2 cellular contexts compared by ENCODE assay signal in genomic region chr5:103433216-103433615, GRCh38.
TF ChIP-seq lines count a peak whose summit lies in the region.

No MANE protein-coding gene starts in this region.

TF ChIP-seq in SK-N-SH treated with all-trans-retinoic acid at 6 μM for 48 hours, 23 proteins besides CTCF, POLR2A, EP300 and RAD21 (continued from another document):
- TF ChIP-seq BACH2 (CRISPR knock-in tag; IDR thresholded peaks at IDR 0.05; ENCODE audit: borderline replicate concordance) (no peak), CSRNP3 (CRISPR knock-in tag; IDR thresholded peaks at IDR 0.05) (no peak), ARNTL (CRISPR knock-in tag; IDR thresholded peaks at IDR 0.05; ENCODE audit: borderline replicate concordance, low read depth) (no peak), PPARA (CRISPR knock-in tag; IDR thresholded peaks at IDR 0.05; ENCODE audit: borderline replicate concordance) (no peak), ZFP3 (CRISPR knock-in tag; IDR thresholded peaks at IDR 0.05) (no peak), SNAI2 (CRISPR knock-in tag; IDR thresholded peaks at IDR 0.05) (no peak), ZNF565 (CRISPR knock-in tag; conservative IDR thresholded peaks at IDR 0.05; ENCODE audit: low read depth) (no peak), ZFP30 (CRISPR knock-in tag; IDR thresholded peaks at IDR 0.05) (no peak), PATZ1 (CRISPR knock-in tag; IDR thresholded peaks at IDR 0.05; ENCODE audit: borderline replicate concordance) (no peak)
TF ChIP-seq in SK-N-SH treated with all-trans-retinoic acid at 6 μM for 48 hours: peak in this region for 0.

TF ChIP-seq in GM23338, 12 proteins besides CTCF, POLR2A, EP300 and RAD21 (continued from another document):
- TF ChIP-seq, protein P1, sequence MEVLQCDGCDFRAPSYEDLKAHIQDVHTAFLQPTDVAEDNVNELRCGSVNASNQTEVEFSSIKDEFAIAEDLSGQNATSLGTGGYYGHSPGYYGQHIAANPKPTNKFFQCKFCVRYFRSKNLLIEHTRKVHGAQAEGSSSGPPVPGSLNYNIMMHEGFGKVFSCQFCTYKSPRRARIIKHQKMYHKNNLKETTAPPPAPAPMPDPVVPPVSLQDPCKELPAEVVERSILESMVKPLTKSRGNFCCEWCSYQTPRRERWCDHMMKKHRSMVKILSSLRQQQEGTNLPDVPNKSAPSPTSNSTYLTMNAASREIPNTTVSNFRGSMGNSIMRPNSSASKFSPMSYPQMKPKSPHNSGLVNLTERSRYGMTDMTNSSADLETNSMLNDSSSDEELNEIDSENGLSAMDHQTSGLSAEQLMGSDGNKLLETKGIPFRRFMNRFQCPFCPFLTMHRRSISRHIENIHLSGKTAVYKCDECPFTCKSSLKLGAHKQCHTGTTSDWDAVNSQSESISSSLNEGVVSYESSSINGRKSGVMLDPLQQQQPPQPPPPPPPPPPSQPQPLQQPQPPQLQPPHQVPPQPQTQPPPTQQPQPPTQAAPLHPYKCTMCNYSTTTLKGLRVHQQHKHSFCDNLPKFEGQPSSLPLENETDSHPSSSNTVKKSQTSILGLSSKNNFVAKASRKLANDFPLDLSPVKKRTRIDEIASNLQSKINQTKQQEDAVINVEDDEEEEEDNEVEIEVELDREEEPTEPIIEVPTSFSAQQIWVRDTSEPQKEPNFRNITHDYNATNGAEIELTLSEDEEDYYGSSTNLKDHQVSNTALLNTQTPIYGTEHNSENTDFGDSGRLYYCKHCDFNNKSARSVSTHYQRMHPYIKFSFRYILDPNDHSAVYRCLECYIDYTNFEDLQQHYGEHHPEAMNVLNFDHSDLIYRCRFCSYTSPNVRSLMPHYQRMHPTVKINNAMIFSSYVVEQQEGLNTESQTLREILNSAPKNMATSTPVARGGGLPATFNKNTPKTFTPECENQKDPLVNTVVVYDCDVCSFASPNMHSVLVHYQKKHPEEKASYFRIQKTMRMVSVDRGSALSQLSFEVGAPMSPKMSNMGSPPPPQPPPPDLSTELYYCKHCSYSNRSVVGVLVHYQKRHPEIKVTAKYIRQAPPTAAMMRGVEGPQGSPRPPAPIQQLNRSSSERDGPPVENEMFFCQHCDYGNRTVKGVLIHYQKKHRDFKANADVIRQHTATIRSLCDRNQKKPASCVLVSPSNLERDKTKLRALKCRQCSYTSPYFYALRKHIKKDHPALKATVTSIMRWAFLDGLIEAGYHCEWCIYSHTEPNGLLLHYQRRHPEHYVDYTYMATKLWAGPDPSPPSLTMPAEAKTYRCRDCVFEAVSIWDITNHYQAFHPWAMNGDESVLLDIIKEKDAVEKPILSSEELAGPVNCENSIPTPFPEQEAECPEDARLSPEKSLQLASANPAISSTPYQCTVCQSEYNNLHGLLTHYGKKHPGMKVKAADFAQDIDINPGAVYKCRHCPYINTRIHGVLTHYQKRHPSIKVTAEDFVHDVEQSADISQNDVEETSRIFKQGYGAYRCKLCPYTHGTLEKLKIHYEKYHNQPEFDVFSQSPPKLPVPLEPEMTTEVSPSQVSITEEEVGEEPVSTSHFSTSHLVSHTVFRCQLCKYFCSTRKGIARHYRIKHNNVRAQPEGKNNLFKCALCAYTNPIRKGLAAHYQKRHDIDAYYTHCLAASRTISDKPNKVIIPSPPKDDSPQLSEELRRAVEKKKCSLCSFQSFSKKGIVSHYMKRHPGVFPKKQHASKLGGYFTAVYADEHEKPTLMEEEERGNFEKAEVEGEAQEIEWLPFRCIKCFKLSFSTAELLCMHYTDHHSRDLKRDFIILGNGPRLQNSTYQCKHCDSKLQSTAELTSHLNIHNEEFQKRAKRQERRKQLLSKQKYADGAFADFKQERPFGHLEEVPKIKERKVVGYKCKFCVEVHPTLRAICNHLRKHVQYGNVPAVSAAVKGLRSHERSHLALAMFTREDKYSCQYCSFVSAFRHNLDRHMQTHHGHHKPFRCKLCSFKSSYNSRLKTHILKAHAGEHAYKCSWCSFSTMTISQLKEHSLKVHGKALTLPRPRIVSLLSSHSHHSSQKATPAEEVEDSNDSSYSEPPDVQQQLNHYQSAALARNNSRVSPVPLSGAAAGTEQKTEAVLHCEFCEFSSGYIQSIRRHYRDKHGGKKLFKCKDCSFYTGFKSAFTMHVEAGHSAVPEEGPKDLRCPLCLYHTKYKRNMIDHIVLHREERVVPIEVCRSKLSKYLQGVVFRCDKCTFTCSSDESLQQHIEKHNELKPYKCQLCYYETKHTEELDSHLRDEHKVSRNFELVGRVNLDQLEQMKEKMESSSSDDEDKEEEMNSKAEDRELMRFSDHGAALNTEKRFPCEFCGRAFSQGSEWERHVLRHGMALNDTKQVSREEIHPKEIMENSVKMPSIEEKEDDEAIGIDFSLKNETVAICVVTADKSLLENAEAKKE (CRISPR knock-in tag; IDR thresholded peaks at IDR 0.05) = no peak
- TF ChIP-seq CREB1 (CRISPR knock-in tag; IDR thresholded peaks at IDR 0.05; ENCODE audit: low read depth) = no peak
- no peak for TF ChIP-seq STAT1 (IDR thresholded peaks at IDR 0.05; ENCODE audit: unreplicated experiment)
- no peak for TF ChIP-seq JUNB (IDR thresholded peaks at IDR 0.05; ENCODE audit: unreplicated experiment)
- no peak for TF ChIP-seq EZH2phosphoT487 (IDR thresholded peaks at IDR 0.05; ENCODE audit: unreplicated experiment)
- TF ChIP-seq ZNF331 (CRISPR knock-in tag; IDR thresholded peaks at IDR 0.05; ENCODE audit: low read depth) = no peak
- TF ChIP-seq POLR2AphosphoS5 (IDR thresholded peaks at IDR 0.05; ENCODE audit: low read depth) = no peak
- TF ChIP-seq NANOG (IDR thresholded peaks at IDR 0.05; ENCODE audit: borderline replicate concordance) = no peak
- TF ChIP-seq, protein P2, sequence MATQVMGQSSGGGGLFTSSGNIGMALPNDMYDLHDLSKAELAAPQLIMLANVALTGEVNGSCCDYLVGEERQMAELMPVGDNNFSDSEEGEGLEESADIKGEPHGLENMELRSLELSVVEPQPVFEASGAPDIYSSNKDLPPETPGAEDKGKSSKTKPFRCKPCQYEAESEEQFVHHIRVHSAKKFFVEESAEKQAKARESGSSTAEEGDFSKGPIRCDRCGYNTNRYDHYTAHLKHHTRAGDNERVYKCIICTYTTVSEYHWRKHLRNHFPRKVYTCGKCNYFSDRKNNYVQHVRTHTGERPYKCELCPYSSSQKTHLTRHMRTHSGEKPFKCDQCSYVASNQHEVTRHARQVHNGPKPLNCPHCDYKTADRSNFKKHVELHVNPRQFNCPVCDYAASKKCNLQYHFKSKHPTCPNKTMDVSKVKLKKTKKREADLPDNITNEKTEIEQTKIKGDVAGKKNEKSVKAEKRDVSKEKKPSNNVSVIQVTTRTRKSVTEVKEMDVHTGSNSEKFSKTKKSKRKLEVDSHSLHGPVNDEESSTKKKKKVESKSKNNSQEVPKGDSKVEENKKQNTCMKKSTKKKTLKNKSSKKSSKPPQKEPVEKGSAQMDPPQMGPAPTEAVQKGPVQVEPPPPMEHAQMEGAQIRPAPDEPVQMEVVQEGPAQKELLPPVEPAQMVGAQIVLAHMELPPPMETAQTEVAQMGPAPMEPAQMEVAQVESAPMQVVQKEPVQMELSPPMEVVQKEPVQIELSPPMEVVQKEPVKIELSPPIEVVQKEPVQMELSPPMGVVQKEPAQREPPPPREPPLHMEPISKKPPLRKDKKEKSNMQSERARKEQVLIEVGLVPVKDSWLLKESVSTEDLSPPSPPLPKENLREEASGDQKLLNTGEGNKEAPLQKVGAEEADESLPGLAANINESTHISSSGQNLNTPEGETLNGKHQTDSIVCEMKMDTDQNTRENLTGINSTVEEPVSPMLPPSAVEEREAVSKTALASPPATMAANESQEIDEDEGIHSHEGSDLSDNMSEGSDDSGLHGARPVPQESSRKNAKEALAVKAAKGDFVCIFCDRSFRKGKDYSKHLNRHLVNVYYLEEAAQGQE (IDR thresholded peaks at IDR 0.05; ENCODE audit: unreplicated experiment) = no peak
